Comparison of ENCODE assay signal across 19 cellular contexts in the genomic region with DNA sequence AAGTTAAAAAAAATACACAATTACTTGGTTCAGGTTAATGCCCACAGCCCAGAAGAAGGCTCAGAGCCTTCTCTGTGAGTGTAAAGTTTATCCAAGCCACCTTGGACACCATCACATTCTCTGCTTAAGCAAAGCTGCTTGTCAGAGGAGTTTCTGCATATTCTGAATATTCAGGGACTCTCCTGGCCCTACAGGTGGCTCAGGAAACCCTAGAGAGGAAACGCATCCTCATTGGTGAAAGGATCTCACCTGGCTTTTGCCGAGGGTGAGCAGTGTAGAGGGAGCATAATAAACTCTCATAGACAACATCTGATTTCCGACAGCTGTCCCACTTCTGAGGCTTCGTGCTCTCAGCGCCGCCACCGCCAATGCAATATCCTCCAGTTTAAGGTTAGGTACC.
DNase-seq lines count a peak whose midpoint lies in the region; ATAC-seq and TF ChIP-seq lines count a peak whose summit lies in the region.
"Had no signal": no experiment of that assay in that cellular context is flagged by ENCODE, and none has a peak within 500 bp of the region (broad histone marks: within the 10 kb centered on the region; RNA-seq: fewer than 3 reads in every experiment).

No MANE protein-coding gene starts in this region.

- H3K4me3 ChIP-seq in heart left ventricle (no peak overlapping the region), coronary artery (no peak overlapping the region), mesenchymal stem cell (ENCODE audit: insufficient read depth in 1 of 2, low read depth in 1 of 2, low read length in 2 of 2) (no peak overlapping the region), spleen (no peak overlapping the region)
- H3K4me3 ChIP-seq: A549 had no signal

- peak; percentile 17 for DNase-seq in cardiac septum (ENCODE audit: low spot score)
- no peak for DNase-seq in heart left ventricle
- DNase-seq in coronary artery (ENCODE audit: low spot score): peak; percentile 41
- peak; percentile 23 for DNase-seq in iPS DF 19.7 (ENCODE audit: low read depth, low spot score)
- no peak for DNase-seq in mesenchymal stem cell
- DNase-seq in spleen: no peak
- DNase-seq: AML-193; CD4-positive, alpha-beta T cell; DMS153; DMS79; GDM1; HFFc6; IMR-90 had no signal

- no peak overlapping the region for H3K18ac ChIP-seq in mesenchymal stem cell (ENCODE audit: low read depth in 1 of 2, low read length in 2 of 2)

- H3K27me3 ChIP-seq in heart left ventricle (peaks cover 0 to 17% (median 0%) of the 10 kb centered on the region in 9 donors), mesenchymal stem cell (ENCODE audit: control insufficient read depth in 1 of 2, insufficient read depth in 1 of 2, low read length in 2 of 2) (peaks cover 0 to 5% of the 10 kb centered on the region in 2 experiments), spleen (replicated peaks in 1 of 7) (no peaks in the 10 kb centered on the region)

- TF ChIP-seq POLR2A in heart left ventricle (IDR thresholded peaks at IDR 0.05) (no peak), spleen (IDR thresholded peaks at IDR 0.05) (no peak)

- H2BK120ac ChIP-seq in mesenchymal stem cell (ENCODE audit: low read depth, low read length): peak overlapping the region; percentile 22

- no peak overlapping the region for H2BK15ac ChIP-seq in mesenchymal stem cell (ENCODE audit: low read depth, poor library complexity, severe bottlenecking)

- no peak overlapping the region for H3K4me2 ChIP-seq in mesenchymal stem cell (ENCODE audit: low read length, poor library complexity, severe bottlenecking)
- H3K4me2 ChIP-seq: A549 had no signal

- H2BK12ac ChIP-seq in mesenchymal stem cell (ENCODE audit: low read length in 2 of 2): peak overlapping the region in 1 of 2 experiments; percentile 12

- H3K36me3 ChIP-seq in heart left ventricle: no peaks in the 10 kb centered on the region
- no peaks in the 10 kb centered on the region for H3K36me3 ChIP-seq in mesenchymal stem cell (ENCODE audit: control insufficient read depth in 1 of 2, insufficient read depth in 2 of 2, low read depth in 1 of 2, low read length in 2 of 2)
- H3K36me3 ChIP-seq in spleen: no peaks in the 10 kb centered on the region

- H2AK5ac ChIP-seq in mesenchymal stem cell (ENCODE audit: low read length, severe bottlenecking): no peak overlapping the region

- H3K27ac ChIP-seq in heart left ventricle (no peak overlapping the region), coronary artery (no peak overlapping the region), mesenchymal stem cell (ENCODE audit: low read length, poor library complexity, severe bottlenecking) (no peak overlapping the region), spleen (no peak overlapping the region)
- H3K27ac ChIP-seq: 22Rv1, A549, C4-2B had no signal

- peak overlapping the region in 1 of 2 experiments; percentile 7 for H3K4ac ChIP-seq in mesenchymal stem cell (ENCODE audit: low read depth in 1 of 2, low read length in 2 of 2)

- no peaks in the 10 kb centered on the region for H3K4me1 ChIP-seq in heart left ventricle
- no peaks in the 10 kb centered on the region for H3K4me1 ChIP-seq in mesenchymal stem cell (ENCODE audit: control insufficient read depth, insufficient read depth, low read depth, low read length)
- H3K4me1 ChIP-seq in spleen: no peaks in the 10 kb centered on the region
- H3K4me1 ChIP-seq: A549 had no signal

- no peak overlapping the region for H2BK5ac ChIP-seq in mesenchymal stem cell (ENCODE audit: low read depth, low read length, poor library complexity, severe bottlenecking)

- intact Hi-C loops in cardiac septum (cut with DNase I): no loop called here
- intact Hi-C loops in heart left ventricle (cut with DNase I): no loop called here
- intact Hi-C loops in spleen (cut with DNase I; ENCODE audit: low total_unique reads): no loop called here

- no peak overlapping the region for H4K91ac ChIP-seq in mesenchymal stem cell (ENCODE audit: low read length)

- no peak for TF ChIP-seq CTCF in heart left ventricle (IDR thresholded peaks at IDR 0.05)
- no peak for TF ChIP-seq CTCF in coronary artery (IDR thresholded peaks at IDR 0.05)
- TF ChIP-seq CTCF in spleen (IDR thresholded peaks at IDR 0.05 in 8 of 11, conservative IDR thresholded peaks at IDR 0.05 in 3 of 11): no peak

- H3K14ac ChIP-seq in mesenchymal stem cell (ENCODE audit: low read length in 2 of 2): no peak overlapping the region

- no peak overlapping the region for H4K8ac ChIP-seq in mesenchymal stem cell (ENCODE audit: low read length)

- H3K9me3 ChIP-seq in heart left ventricle (no peaks in the 10 kb centered on the region), mesenchymal stem cell (ENCODE audit: control insufficient read depth, low read length) (no peaks in the 10 kb centered on the region), spleen (peaks cover 0 to 4% (median 0%) of the 10 kb centered on the region in 8 donors)

- H3K79me1 ChIP-seq in mesenchymal stem cell (replicated peaks; ENCODE audit: low read length, poor library complexity, severe bottlenecking): no peaks in the 10 kb centered on the region

- H2AFZ ChIP-seq in mesenchymal stem cell (ENCODE audit: low read depth, low read length): no peak overlapping the region

- ATAC-seq in heart left ventricle: no peak
- ATAC-seq in GM19328 (IDR thresholded peaks at IDR 0.05; ENCODE audit: unreplicated experiment): no peak
- ATAC-seq in esophagus mucosa: no peak
- ATAC-seq: A549, HCT116 had no signal

- 74 to 83% (median 79%) methylated on average over 7 of the region's 7 CpGs for WGBS in heart left ventricle, 4 donors
- 86% methylated on average over 7 of the region's 7 CpGs for WGBS in mesenchymal stem cell
- WGBS in spleen, 5 donors: 80 to 86% (median 82%) methylated on average over 7 of the region's 7 CpGs

- no peak overlapping the region for H3K9ac ChIP-seq in mesenchymal stem cell (ENCODE audit: low read length)

- no peak overlapping the region for H3K23ac ChIP-seq in mesenchymal stem cell (ENCODE audit: low read length in 2 of 2)

Comparison
In these comparisons a context has a peak if more than half of its experiments do, and no peak if none do; other contexts are left out.
1. DNase-seq: peak in cardiac septum (single experiment), coronary artery (single experiment) and iPS DF 19.7 (single experiment); none in heart left ventricle (0 of 5), mesenchymal stem cell (single experiment) and spleen (single experiment).